14 cellular contexts compared by ENCODE assay signal in the genomic region with DNA sequence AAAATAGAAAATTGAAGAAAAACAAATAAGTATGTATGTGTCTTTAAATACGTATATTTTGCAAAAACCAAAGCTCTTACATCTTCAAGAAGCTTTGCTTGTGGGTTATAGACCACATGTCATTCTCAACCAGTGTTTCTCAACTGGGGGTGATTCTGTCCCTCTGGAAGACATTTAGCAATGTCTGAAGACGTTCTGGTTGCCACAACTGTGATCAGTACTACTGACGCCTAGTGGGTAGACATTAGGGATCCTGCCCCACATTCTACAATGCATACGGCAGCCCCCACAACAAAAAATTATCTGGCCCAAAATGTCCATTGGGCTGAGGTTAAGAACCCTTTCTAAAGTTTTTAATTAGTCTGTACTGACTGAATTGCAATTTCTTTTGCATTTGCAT. TPM values are rescaled to one million over a fixed set of nuclear protein-coding genes. Genes with fewer than 3 reads are reported as not detected.
DNase-seq lines count a peak whose midpoint lies in the region; ATAC-seq, FAIRE-seq and TF ChIP-seq lines count a peak whose summit lies in the region.
"Had no signal": no experiment of that assay in that cellular context is flagged by ENCODE, and none has a peak within 500 bp of the region (broad histone marks: within the 10 kb centered on the region; RNA-seq: fewer than 3 reads in every experiment).

No MANE protein-coding gene starts in this region.

- H2AFZ ChIP-seq in HepG2 (ENCODE audit: low read length) = no peak overlapping the region

- no peak overlapping the region for H3K9ac ChIP-seq in HepG2 (ENCODE audit: insufficient read depth, low read depth, low read length)

- H3K4me3 ChIP-seq in HepG2 (replicated peaks in 1 of 3; ENCODE audit: insufficient read depth in 1 of 3, low read depth in 2 of 3, low read length in 3 of 3) (no peak overlapping the region), right lobe of liver (no peak overlapping the region), upper lobe of right lung (no peak overlapping the region)

- H3K36me3 ChIP-seq in HepG2 (replicated peaks in 1 of 2; ENCODE audit: control insufficient read depth in 1 of 2, insufficient read depth in 2 of 2, low read length in 2 of 2) = peaks cover 4 to 46% of the 10 kb centered on the region in 2 experiments
- H3K36me3 ChIP-seq in right lobe of liver = no peaks in the 10 kb centered on the region
- peaks cover 11% of the 10 kb centered on the region for H3K36me3 ChIP-seq in upper lobe of right lung

- H3K4me1 Mint-ChIP-seq in T-cell (peaks cover 88 to 92% (median 91%) of the 10 kb centered on the region in 3 donors), progenitor cell of endocrine pancreas (ENCODE audit: low read depth) (peaks cover 2% of the 10 kb centered on the region)

- peak overlapping the region; percentile 93 to 98 for H3K27ac Mint-ChIP-seq in T-cell
- no peak overlapping the region for H3K27ac Mint-ChIP-seq in progenitor cell of endocrine pancreas

- H3K9me3 Mint-ChIP-seq in T-cell (no peaks in the 10 kb centered on the region), progenitor cell of endocrine pancreas (ENCODE audit: low read depth) (peaks cover 9% of the 10 kb centered on the region)

- H4K20me1 ChIP-seq in HepG2 (ENCODE audit: insufficient read depth, low read length) = no peaks in the 10 kb centered on the region

- TF ChIP-seq POLR2A in HepG2 (IDR thresholded peaks at IDR 0.05; ENCODE audit: insufficient read depth in 1 of 2, low read depth in 2 of 2, low read length in 2 of 2) = no peak
- no peak for TF ChIP-seq POLR2A in right lobe of liver (IDR thresholded peaks at IDR 0.05)

- in situ Hi-C loops in HepG2 (cut with HindIII; ENCODE audit: extremely low pct_ligation_motif_present, low pct_unique_long_range_greater_than_20kb) = no loop called here

- no peak for DNase-seq in HepG2 (ENCODE audit: low spot score)
- no peak for DNase-seq in right lobe of liver
- peak in 27 of 34 experiments; percentile 16 to 72 (median 52) for DNase-seq in T-cell
- DNase-seq in effector CD8-positive, alpha-beta T cell (lab: John Stamatoyannopoulos, UW) = peak; percentile 33
- no peak for DNase-seq in upper lobe of right lung
- DNase-seq in cardiac septum (ENCODE audit: low spot score) = no peak
- no peak for DNase-seq in progenitor cell of endocrine pancreas (ENCODE audit: low spot score, unreplicated experiment)
- DNase-seq in NCI-H2081 (lab: John Stamatoyannopoulos, UW) = no peak
- DNase-seq: activated CD4-positive, CD25-positive, alpha-beta regulatory T cell; activated effector memory CD4-positive, alpha-beta T cell treated with anti-CD3 and anti-CD28 coated beads, Interleukin-2, amount 50 U/mL, for 16 hours; cerebellar nuclear complex; MM.1S; PC-3 had no signal

- BruUV-seq in HepG2 (replicated peaks; lab: Mats Ljungman, UMichigan) = no TSS peak

- no peak for FAIRE-seq in HepG2 (lab: Jason Lieb, UNC)
- FAIRE-seq: endothelial cell of umbilical vein had no signal

- intact Hi-C loops in HepG2 (cut with micrococcal nuclease; ENCODE audit: unreplicated experiment) = no loop called here
- intact Hi-C loops in right lobe of liver (cut with DNase I) = no loop called here
- intact Hi-C loops in upper lobe of right lung (cut with DNase I) = no loop called here
- intact Hi-C loops in cardiac septum (cut with DNase I) = no loop called here

- no peak overlapping the region for H3K27ac ChIP-seq in HepG2 (ENCODE audit: extremely low read length, insufficient read depth, low read length)
- no peak overlapping the region for H3K27ac ChIP-seq in right lobe of liver
- peak overlapping the region; percentile 26 for H3K27ac ChIP-seq in upper lobe of right lung

- no peak overlapping the region for H3K4me2 ChIP-seq in HepG2 (ENCODE audit: low read depth, low read length)

- no peak for ATAC-seq in HepG2
- ATAC-seq in right lobe of liver = no peak
- peak; percentile 68 to 89 (median 74) for ATAC-seq in T-cell (replicated peaks in 1 of 4)
- peak; percentile 85 for ATAC-seq in upper lobe of right lung
- ATAC-seq: PC-3 had no signal

- POLR2A ChIA-PET in HepG2 (lab: Yijun Ruan, JAX) = no interaction called here
- POLR2A ChIA-PET in T-cell (lab: Charles Lee) = interaction anchor here (0.7 to 1.8 kb wide), 9 partner anchors 22 to 172 kb away, joined by 3 to 6 read pairs (median 4); no protein-coding TSS in a partner anchor

- H3K27me3 ChIP-seq in HepG2 (ENCODE audit: control insufficient read depth in 1 of 2, insufficient read depth in 2 of 2, low read length in 2 of 2) (no peaks in the 10 kb centered on the region), right lobe of liver (no peaks in the 10 kb centered on the region), upper lobe of right lung (no peaks in the 10 kb centered on the region)

- TF ChIP-seq CTCF in HepG2 (CRISPR knock-in tag; IDR thresholded peaks at IDR 0.05) (no peak), right lobe of liver (IDR thresholded peaks at IDR 0.05) (no peak), upper lobe of right lung (IDR thresholded peaks at IDR 0.05) (no peak), progenitor cell of endocrine pancreas (IDR thresholded peaks at IDR 0.05; ENCODE audit: unreplicated experiment) (no peak)

- H3K4me1 ChIP-seq in HepG2 (ENCODE audit: insufficient read depth, low read length) = no peaks in the 10 kb centered on the region
- H3K4me1 ChIP-seq in right lobe of liver = peaks cover 0 to 3% (median 0%) of the 10 kb centered on the region in 4 donors
- no peaks in the 10 kb centered on the region for H3K4me1 ChIP-seq in upper lobe of right lung

- TF ChIP-seq RAD21 in HepG2 (CRISPR knock-in tag; IDR thresholded peaks at IDR 0.05) = no peak

- CTCF ChIA-PET in HepG2 (lab: Yijun Ruan, JAX; ENCODE audit: low intra/inter-chr PET ratio, low total read pairs) (no interaction called here), T-cell (lab: Charles Lee) (interaction anchor here (0.6 to 1.7 kb wide), 11 partner anchors 31 to 847 kb away, joined by 3 to 8 read pairs (median 4); a partner anchor contains a TSS)

- WGBS in HepG2 (ENCODE audit: low lambda C conversion rate) = 99% methylated on average over 4 of the region's 4 CpGs
- WGBS in right lobe of liver (ENCODE audit: insufficient coverage, low coverage, low lambda C conversion rate, missing lambda C conversion rate) = 66% methylated on average over 4 of the region's 4 CpGs

- H3K36me3 Mint-ChIP-seq in T-cell (peaks cover 73% of the 10 kb centered on the region), progenitor cell of endocrine pancreas (ENCODE audit: insufficient read depth) (peaks cover 14% of the 10 kb centered on the region)

- H3K9me3 ChIP-seq in HepG2 (ENCODE audit: low read length) = no peaks in the 10 kb centered on the region
- no peaks in the 10 kb centered on the region for H3K9me3 ChIP-seq in right lobe of liver
- H3K9me3 ChIP-seq in upper lobe of right lung = no peaks in the 10 kb centered on the region

- no peaks in the 10 kb centered on the region for H3K27me3 Mint-ChIP-seq in T-cell
- no peaks in the 10 kb centered on the region for H3K27me3 Mint-ChIP-seq in progenitor cell of endocrine pancreas

- H3K4me3 Mint-ChIP-seq in T-cell (peak overlapping the region; percentile 42 to 70 (median 66)), progenitor cell of endocrine pancreas (ENCODE audit: low read depth) (no peak overlapping the region)

- H3K79me2 ChIP-seq in HepG2 (ENCODE audit: insufficient read depth, low read length) = peaks cover 2% of the 10 kb centered on the region

- TF ChIP-seq EP300 in HepG2 (IDR thresholded peaks at IDR 0.05; ENCODE audit: low read depth in 2 of 2, low read length in 2 of 2) = no peak
- TF ChIP-seq EP300 in HepG2 (CRISPR knock-in tag; IDR thresholded peaks at IDR 0.05; ENCODE audit: borderline replicate concordance) = no peak

RNA-seq across cellular contexts. Expression of a gene that starts 48.4 kb away (rescaled TPM):
- total RNA-seq in HepG2 (2016; rRNA removed; fragmentation: Illumina TruSeq; extraction: Trizol) = 58.0 and 95.6 TPM in 2 replicates
- 42.0 and 43.6 TPM in 2 replicates for total RNA-seq in HepG2 (2016; cell fraction: cytosol; rRNA removed; fragmentation: Illumina TruSeq; extraction: Trizol; ENCODE audit: low read depth)
- total RNA-seq in HepG2 (2016; cell fraction: insoluble cytoplasmic fraction; rRNA removed; fragmentation: Illumina TruSeq; extraction: Trizol) = 63.0 and 102 TPM in 2 replicates
- 47.4 and 49.0 TPM in 2 replicates for total RNA-seq in HepG2 (2016; cell fraction: membrane; rRNA removed; fragmentation: Illumina TruSeq; extraction: Trizol)
- total RNA-seq in HepG2 (2016; cell fraction: nucleus; rRNA removed; fragmentation: Illumina TruSeq; extraction: Trizol) = 79.1 and 80.7 TPM in 2 replicates
- polyA plus RNA-seq in HepG2 (2011; rRNA removed) = 63.3 and 92.6 TPM in 2 replicates
- polyA plus RNA-seq in HepG2 (2011; cell fraction: cytosol; rRNA removed) = 47.2 and 81.0 TPM in 2 replicates
- polyA plus RNA-seq in HepG2 (2011; cell fraction: nucleus; rRNA removed) = 54.2 and 66.7 TPM in 2 replicates
- 68.6 and 76.2 TPM in 2 replicates for polyA plus RNA-seq in HepG2 (2012)
- polyA plus RNA-seq in HepG2 (2016; cell fraction: cytosol; fragmentation: Illumina TruSeq; extraction: Trizol; ENCODE audit: low read depth) = 28.0 and 31.3 TPM in 2 replicates
- polyA plus RNA-seq in HepG2 (2016; cell fraction: insoluble cytoplasmic fraction; fragmentation: Illumina TruSeq; extraction: Trizol; ENCODE audit: low read depth) = 47.7 and 52.9 TPM in 2 replicates
- polyA plus RNA-seq in HepG2 (2016; cell fraction: membrane; fragmentation: Illumina TruSeq; extraction: Trizol; ENCODE audit: low read depth) = 29.3 and 32.1 TPM in 2 replicates
- 106 and 112 TPM in 2 replicates for polyA plus RNA-seq in HepG2 (2016; cell fraction: nucleus; fragmentation: Illumina TruSeq; extraction: Trizol; ENCODE audit: insufficient read depth, low read depth)
- polyA minus RNA-seq in HepG2 (2011; rRNA and poly(A)+ RNA removed; ENCODE audit: low replicate concordance) = 13.4 and 13.9 TPM in 2 replicates
- polyA minus RNA-seq in HepG2 (2011; cell fraction: cytosol; rRNA and poly(A)+ RNA removed) = 19.4 and 20.5 TPM in 2 replicates
- 42.7 and 44.1 TPM in 2 replicates for polyA minus RNA-seq in HepG2 (2011; cell fraction: nucleus; rRNA and poly(A)+ RNA removed)
- total RNA-seq in right lobe of liver = 10 to 100 TPM; 19.6 to 30.5 (median 22.7) TPM
- 10 to 100 TPM; 19.5 to 37.9 (median 29.5) TPM for total RNA-seq in T-cell
- 53.4 TPM for total RNA-seq in upper lobe of right lung
- 27.9 TPM for total RNA-seq in cardiac septum
- total RNA-seq in progenitor cell of endocrine pancreas = 39.3 and 43.4 TPM in 2 replicates

RNA-seq across cellular contexts. Expression of a gene that starts 48.5 kb away (rescaled TPM):
- total RNA-seq in HepG2 (2016; rRNA removed; fragmentation: Illumina TruSeq; extraction: Trizol) (64.5 and 72.9 TPM in 2 replicates), right lobe of liver (10 to 100 TPM; 12.9 to 23.0 (median 16.7) TPM), T-cell (10 to 100 TPM; 24.6 to 45.8 (median 39.9) TPM), upper lobe of right lung (26.6 TPM), cardiac septum (28.3 TPM), progenitor cell of endocrine pancreas (45.2 TPM in 2 replicates)
- 27.1 and 32.8 TPM in 2 replicates for total RNA-seq in HepG2 (2016; cell fraction: cytosol; rRNA removed; fragmentation: Illumina TruSeq; extraction: Trizol; ENCODE audit: low read depth)
- 61.3 and 76.9 TPM in 2 replicates for total RNA-seq in HepG2 (2016; cell fraction: insoluble cytoplasmic fraction; rRNA removed; fragmentation: Illumina TruSeq; extraction: Trizol)
- total RNA-seq in HepG2 (2016; cell fraction: membrane; rRNA removed; fragmentation: Illumina TruSeq; extraction: Trizol) = 46.1 and 48.2 TPM in 2 replicates
- 41.0 and 50.3 TPM in 2 replicates for total RNA-seq in HepG2 (2016; cell fraction: nucleus; rRNA removed; fragmentation: Illumina TruSeq; extraction: Trizol)
- polyA plus RNA-seq in HepG2 (2011; rRNA removed) = 43.6 and 44.4 TPM in 2 replicates
- polyA plus RNA-seq in HepG2 (2011; cell fraction: cytosol; rRNA removed) = 33.4 and 39.7 TPM in 2 replicates
- 36.9 and 50.2 TPM in 2 replicates for polyA plus RNA-seq in HepG2 (2011; cell fraction: nucleus; rRNA removed)
- 71.5 and 94.3 TPM in 2 replicates for polyA plus RNA-seq in HepG2 (2012)
- 25.6 and 45.6 TPM in 2 replicates for polyA plus RNA-seq in HepG2 (2016; cell fraction: cytosol; fragmentation: Illumina TruSeq; extraction: Trizol; ENCODE audit: low read depth)
- polyA plus RNA-seq in HepG2 (2016; cell fraction: insoluble cytoplasmic fraction; fragmentation: Illumina TruSeq; extraction: Trizol; ENCODE audit: low read depth) = 61.8 and 75.0 TPM in 2 replicates
- polyA plus RNA-seq in HepG2 (2016; cell fraction: membrane; fragmentation: Illumina TruSeq; extraction: Trizol; ENCODE audit: low read depth) = 38.1 and 48.3 TPM in 2 replicates
- polyA plus RNA-seq in HepG2 (2016; cell fraction: nucleus; fragmentation: Illumina TruSeq; extraction: Trizol; ENCODE audit: insufficient read depth, low read depth) = 94.3 and 101 TPM in 2 replicates
- polyA minus RNA-seq in HepG2 (2011; rRNA and poly(A)+ RNA removed; ENCODE audit: low replicate concordance) = 4.7 and 10.7 TPM in 2 replicates
- 7.8 and 8.6 TPM in 2 replicates for polyA minus RNA-seq in HepG2 (2011; cell fraction: cytosol; rRNA and poly(A)+ RNA removed)
- 45.1 and 55.9 TPM in 2 replicates for polyA minus RNA-seq in HepG2 (2011; cell fraction: nucleus; rRNA and poly(A)+ RNA removed)

Comparison
In these comparisons a context has a peak if more than half of its experiments do, and no peak if none do; other contexts are left out.
1. ATAC-seq: peak in T-cell (4 of 4) and upper lobe of right lung (single experiment); none in HepG2 (single experiment) and right lobe of liver (0 of 4).
2. DNase-seq: peak in T-cell (27 of 34) and effector CD8-positive, alpha-beta T cell (single experiment); none in HepG2 (single experiment), right lobe of liver (0 of 3), upper lobe of right lung (single experiment), cardiac septum (single experiment), progenitor cell of endocrine pancreas (single experiment) and NCI-H2081 (0 of 2).